ENCODE assay signal across 8 cellular contexts in genomic region chr4:83536649-83537352, GRCh38. TPM values are rescaled to one million over a fixed set of nuclear protein-coding genes. Genes with fewer than 3 reads are reported as not detected.
DNase-seq lines count a peak whose midpoint lies in the region; ATAC-seq and TF ChIP-seq lines count a peak whose summit lies in the region.

No MANE protein-coding gene starts in this region.

- H2AFZ ChIP-seq in osteoblast (ENCODE audit: low read length), result peak overlapping the region; percentile 95

- no peak overlapping the region for H3K27ac Mint-ChIP-seq in Calu3 (ENCODE audit: unreplicated experiment)

- H3K4me1 ChIP-seq in Panc1 (ENCODE audit: control insufficient read depth, insufficient read depth, low read length) (peaks cover 15% of the 10 kb centered on the region), esophagus (ENCODE audit: control insufficient read depth in 2 of 2, insufficient read depth in 2 of 2, low read length in 1 of 2) (peaks cover 3% of the 10 kb centered on the region in 2 donors), osteoblast (ENCODE audit: insufficient read depth, low read length) (peaks cover 9% of the 10 kb centered on the region)

- peaks cover 9% of the 10 kb centered on the region for H3K4me1 Mint-ChIP-seq in Calu3 (ENCODE audit: low read depth, unreplicated experiment)

- 16 to 21% methylated on average over 27 of the region's 27 CpGs for WGBS in esophagus, 2 donors

- POLR2A ChIA-PET in Panc1 (lab: Charles Lee), result interaction anchor here (0.7 kb wide), 1 partner anchor 394 kb away, joined by 5 read pairs; no protein-coding TSS in a partner anchor

- in situ Hi-C loops in Panc1 (cut with HindIII; ENCODE audit: low pct_unique_long_range_greater_than_20kb, low sequenced_read_pairs), result no loop called here

- no TSS peak for BruUV-seq in Calu3 (replicated peaks; lab: Mats Ljungman, UMichigan)
- no TSS peak for BruUV-seq in Panc1 (replicated peaks; lab: Mats Ljungman, UMichigan)

- CTCF ChIA-PET in Calu3 (lab: Charles Lee) (interaction anchor here (0.7 kb wide), 1 partner anchor 11 kb away, joined by 7 read pairs; no protein-coding TSS in a partner anchor), Panc1 (lab: Charles Lee) (no interaction called here)

- peak overlapping the region; percentile 95 for H3K4me2 ChIP-seq in osteoblast (ENCODE audit: insufficient read depth, low read length)

- DNase-seq in Calu3, result no peak
- DNase-seq in Panc1 (ENCODE audit: low read depth, low spot score), result no peak
- no peak for DNase-seq in osteoblast (ENCODE audit: insufficient read length, low spot score, missing footprints)
- DNase-seq in stimulated activated CD4-positive, alpha-beta T cell treated with anti-CD3 and anti-CD28 coated beads, Interleukin-1b, Interleukin-23, amount 100 ng/mL, for 48 hours, result no peak
- DNase-seq in NCI-H1092 treated with DMSO at 0.1 percent for 48 hours (lab: John Stamatoyannopoulos, UW), result no peak
- no peak for DNase-seq in HuH-7 (ENCODE audit: low spot score)

- TF ChIP-seq CTCF in Calu3 (IDR thresholded peaks at IDR 0.05; ENCODE audit: unreplicated experiment) (no peak), Panc1 (IDR thresholded peaks at IDR 0.05) (no peak), osteoblast (IDR thresholded peaks at IDR 0.05; ENCODE audit: extremely low read depth, low read depth, low read length) (no peak)

- no peaks in the 10 kb centered on the region for H3K27me3 Mint-ChIP-seq in Calu3 (ENCODE audit: unreplicated experiment)

- no peaks in the 10 kb centered on the region for H3K9me3 Mint-ChIP-seq in Calu3 (ENCODE audit: low read depth, unreplicated experiment)

- H3K36me3 ChIP-seq in Panc1 (ENCODE audit: control insufficient read depth, insufficient read depth, low read length) (no peaks in the 10 kb centered on the region; the same call in 1 of the 2 replicates), esophagus (ENCODE audit: control insufficient read depth in 2 of 2, insufficient read depth in 2 of 2, low read length in 1 of 2) (no peaks in the 10 kb centered on the region), osteoblast (ENCODE audit: insufficient read depth, low read length) (no peaks in the 10 kb centered on the region)

- H3K79me2 ChIP-seq in osteoblast (ENCODE audit: insufficient read depth, low read length), result no peaks in the 10 kb centered on the region

- H3K4me3 ChIP-seq in Panc1 (ENCODE audit: low read depth in 2 of 2, low read length in 2 of 2) (peak overlapping the region; percentile 75 to 91), esophagus (ENCODE audit: low read depth in 1 of 2, low read length in 2 of 2) (peak overlapping the region; percentile 67 to 69), osteoblast (ENCODE audit: insufficient read depth, low read length) (peak overlapping the region; percentile 78)

- peak overlapping the region; percentile 91 for H3K4me3 Mint-ChIP-seq in Calu3 (ENCODE audit: low read depth, unreplicated experiment)

- peaks cover 21% of the 10 kb centered on the region for H3K36me3 Mint-ChIP-seq in Calu3 (ENCODE audit: insufficient read depth, unreplicated experiment)

- no peaks in the 10 kb centered on the region for H4K20me1 ChIP-seq in osteoblast (ENCODE audit: insufficient read depth, low read length)

- ATAC-seq in Panc1 (no peak), HG02642 (IDR thresholded peaks at IDR 0.05; ENCODE audit: poor library complexity, unreplicated experiment) (no peak)

- H3K27me3 ChIP-seq in Panc1 (ENCODE audit: control insufficient read depth, insufficient read depth, low read length), result no peaks in the 10 kb centered on the region
- peaks cover 0 to 5% of the 10 kb centered on the region in 2 donors for H3K27me3 ChIP-seq in esophagus (ENCODE audit: control insufficient read depth in 1 of 2, insufficient read depth in 2 of 2, low read length in 2 of 2)
- peaks cover 31% of the 10 kb centered on the region for H3K27me3 ChIP-seq in osteoblast (ENCODE audit: insufficient read depth, low read length)

- H3K27ac ChIP-seq in Panc1 (ENCODE audit: low read length) (peak overlapping the region; percentile 85), esophagus (ENCODE audit: low read depth in 2 of 2, low read length in 1 of 2) (peak overlapping the region; percentile 53 to 80), osteoblast (ENCODE audit: low read depth, low read length) (no peak overlapping the region)

- H3K9me3 ChIP-seq in Panc1 (ENCODE audit: control insufficient read depth, insufficient read depth, low read depth, low read length) (no peaks in the 10 kb centered on the region), esophagus (ENCODE audit: control insufficient read depth in 2 of 2, insufficient read depth in 1 of 2, low read depth in 1 of 2, low read length in 1 of 2) (no peaks in the 10 kb centered on the region), osteoblast (ENCODE audit: low read depth, low read length) (no peaks in the 10 kb centered on the region)

- intact Hi-C loops in Calu3 (cut with micrococcal nuclease; ENCODE audit: unreplicated experiment), result no loop called here
- intact Hi-C loops in Panc1 (cut with micrococcal nuclease; ENCODE audit: unreplicated experiment), result no loop called here

RNA-seq across cellular contexts. Expression of gene GPAT3, which starts 0.9 kb away (rescaled TPM):
- total RNA-seq in Calu3 (2022) (4.4 and 4.7 TPM in 2 replicates), Panc1 (2021; ENCODE audit: unreplicated experiment) (15.1 TPM), osteoblast (0.36 and 0.59 TPM in 2 replicates)
- polyA plus RNA-seq in Panc1 (2012; ENCODE audit: insufficient read length), result 7.6 TPM
- polyA plus RNA-seq in esophagus, result 10 to 100 TPM in 1 of 2 donors, 1 to 10 TPM in 1; 4.4 to 11.2 TPM

RNA-seq across cellular contexts. Expression of gene ABRAXAS1, which starts 51.9 kb away (rescaled TPM):
- total RNA-seq in Calu3 (2022) (3.0 and 4.2 TPM in 2 replicates), Panc1 (2021; ENCODE audit: unreplicated experiment) (8.3 TPM), osteoblast (17.4 and 23.3 TPM in 2 replicates)
- polyA plus RNA-seq in Panc1 (2012; ENCODE audit: insufficient read length), result 4.7 TPM
- polyA plus RNA-seq in esophagus, result 1 to 10 TPM; 2.8 to 4.3 TPM
